Comparison of ENCODE assay signal across 19 cellular contexts in the genomic region with DNA sequence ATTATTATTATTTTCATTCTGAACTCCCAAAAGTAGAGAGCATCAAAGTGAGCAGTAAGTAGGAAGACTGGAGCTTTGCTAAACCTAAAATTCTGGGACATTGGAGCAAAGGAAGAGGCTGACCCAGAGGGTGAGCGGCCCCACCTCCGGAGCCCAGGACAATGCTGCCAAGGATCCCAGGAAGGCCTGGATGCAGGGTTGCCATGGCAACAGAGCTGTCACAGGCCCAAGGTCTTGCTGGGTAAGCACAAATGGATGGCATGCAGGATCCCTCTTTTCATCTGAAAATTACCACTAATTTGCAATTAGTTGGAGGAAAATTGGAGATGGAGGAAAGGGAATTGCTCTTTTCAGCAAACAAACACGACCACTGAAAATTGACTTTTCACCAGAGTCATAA.
DNase-seq lines count a peak whose midpoint lies in the region; ATAC-seq and TF ChIP-seq lines count a peak whose summit lies in the region.
"Had no signal": no experiment of that assay in that cellular context is flagged by ENCODE, and none has a peak within 500 bp of the region (broad histone marks: within the 10 kb centered on the region; RNA-seq: fewer than 3 reads in every experiment).

No MANE protein-coding gene starts in this region.

- no peak for TF ChIP-seq CTCF in H9 (conservative IDR thresholded peaks at IDR 0.05)

- H2AFZ ChIP-seq in H9 (ENCODE audit: low read length) = no peak overlapping the region

- DNase-seq in H9 = peak; percentile 39
- DNase-seq in ecto neural progenitor cell (ENCODE audit: low spot score) = peak; percentile 80
- DNase-seq in midbrain (lab: John Stamatoyannopoulos, UW) = peak; percentile 2
- DNase-seq in stimulated activated CD4-positive, alpha-beta T cell treated with anti-CD3 and anti-CD28 coated beads, Interleukin-4, amount 100 ng/mL, for 24 hours = no peak
- DNase-seq: activated B cell treated with CpG ODN at 0.5 μM for 24 hours; activated CD4-positive, alpha-beta T cell treated with anti-CD3 and anti-CD28 coated beads, Interleukin-2, amount 50 U/mL, for 4 hours; KG1; mammary epithelial cell; NCI-H1436 treated with DMSO at 0.1 percent for 48 hours; NCI-H526; T1000 had no signal

- H3K36me3 Mint-ChIP-seq in H9 (ENCODE audit: insufficient read depth in 1 of 3, low read depth in 3 of 3) = no peaks in the 10 kb centered on the region
- H3K36me3 Mint-ChIP-seq: activated naive CD4-positive, alpha-beta T cell treated with anti-CD3 and anti-CD28 coated beads, Interleukin-2, amount 50 U/mL, for 24 hours; stimulated activated effector memory CD8-positive, alpha-beta T cell treated with anti-CD3 and anti-CD28 coated beads, Interleukin-12 subunit alpha, Interleukin-12 subunit beta, amount 100 ng/mL, for 72 hours had no signal

- peaks cover 12 to 16% of the 10 kb centered on the region in 2 experiments for H3K4me1 Mint-ChIP-seq in H9
- H3K4me1 Mint-ChIP-seq: activated B cell treated with CpG ODN at 0.5 μM for 24 hours; activated naive CD4-positive, alpha-beta T cell treated with anti-CD3 and anti-CD28 coated beads, Interleukin-2, amount 50 U/mL, for 24 hours; activated T-helper 17 cell treated with anti-CD3 and anti-CD28 coated beads, Interleukin-2, amount 50 U/mL, for 72 hours; stimulated activated effector memory CD8-positive, alpha-beta T cell treated with anti-CD3 and anti-CD28 coated beads, Interleukin-12 subunit alpha, Interleukin-12 subunit beta, amount 100 ng/mL, for 72 hours had no signal

- no peak overlapping the region for H4K8ac ChIP-seq in H9 (replicated peaks; ENCODE audit: insufficient read length, low read depth, low read length)

- H2BK15ac ChIP-seq in H9 (ENCODE audit: low read depth, low read length) = no peak overlapping the region

- ATAC-seq in HG03280 (IDR thresholded peaks at IDR 0.05; ENCODE audit: unreplicated experiment) (no peak), GM18520 (IDR thresholded peaks at IDR 0.05; ENCODE audit: unreplicated experiment) (no peak)
- ATAC-seq: activated T-helper 17 cell treated with anti-CD3 and anti-CD28 coated beads, Interleukin-2, amount 50 U/mL, for 72 hours; stimulated activated effector memory CD8-positive, alpha-beta T cell treated with anti-CD3 and anti-CD28 coated beads, Interleukin-12 subunit alpha, Interleukin-12 subunit beta, amount 100 ng/mL, for 72 hours had no signal

- no peak overlapping the region for H3K4me3 Mint-ChIP-seq in H9
- H3K4me3 Mint-ChIP-seq: activated B cell treated with CpG ODN at 0.5 μM for 24 hours; activated naive CD4-positive, alpha-beta T cell treated with anti-CD3 and anti-CD28 coated beads, Interleukin-2, amount 50 U/mL, for 24 hours; activated T-helper 17 cell treated with anti-CD3 and anti-CD28 coated beads, Interleukin-2, amount 50 U/mL, for 72 hours; HFFc6; stimulated activated effector memory CD8-positive, alpha-beta T cell treated with anti-CD3 and anti-CD28 coated beads, Interleukin-12 subunit alpha, Interleukin-12 subunit beta, amount 100 ng/mL, for 72 hours had no signal

- H3K27me3 Mint-ChIP-seq in H9 (ENCODE audit: low read depth) = peaks cover 3% of the 10 kb centered on the region; the same call in 1 of the 2 replicates
- H3K27me3 Mint-ChIP-seq: activated B cell treated with CpG ODN at 0.5 μM for 24 hours; activated naive CD4-positive, alpha-beta T cell treated with anti-CD3 and anti-CD28 coated beads, Interleukin-2, amount 50 U/mL, for 24 hours; activated T-helper 17 cell treated with anti-CD3 and anti-CD28 coated beads, Interleukin-2, amount 50 U/mL, for 72 hours had no signal

- no peaks in the 10 kb centered on the region for H3K36me3 ChIP-seq in BLaER1
- H3K36me3 ChIP-seq: cardiac muscle cell had no signal

- no peak overlapping the region for H3K27ac Mint-ChIP-seq in H9
- H3K27ac Mint-ChIP-seq: activated B cell treated with CpG ODN at 0.5 μM for 24 hours; activated naive CD4-positive, alpha-beta T cell treated with anti-CD3 and anti-CD28 coated beads, Interleukin-2, amount 50 U/mL, for 24 hours; activated T-helper 17 cell treated with anti-CD3 and anti-CD28 coated beads, Interleukin-2, amount 50 U/mL, for 72 hours; HFFc6; stimulated activated effector memory CD8-positive, alpha-beta T cell treated with anti-CD3 and anti-CD28 coated beads, Interleukin-12 subunit alpha, Interleukin-12 subunit beta, amount 100 ng/mL, for 72 hours had no signal

- no peak overlapping the region for H3K14ac ChIP-seq in H9 (ENCODE audit: insufficient read depth, low read length)

- H3K23me2 ChIP-seq in H9 (ENCODE audit: insufficient read length, low read depth, low read length, poor library complexity, severe bottlenecking) = no peaks in the 10 kb centered on the region

- no peak overlapping the region for H4K5ac ChIP-seq in H9 (ENCODE audit: insufficient read length, low read depth, low read length)

- H3K4me3 ChIP-seq in BLaER1 = no peak overlapping the region
- H3K4me3 ChIP-seq: cardiac muscle cell had no signal

- H4K91ac ChIP-seq in H9 (ENCODE audit: insufficient read length, low read depth, low read length) = no peak overlapping the region

- H3K27ac ChIP-seq in BLaER1 = no peak overlapping the region
- H3K27ac ChIP-seq in H9 (ENCODE audit: insufficient read length, low read depth, low read length) = no peak overlapping the region
- H3K27ac ChIP-seq: cardiac muscle cell had no signal

- H3K79me1 ChIP-seq in H9 (ENCODE audit: insufficient read depth, low read depth, low read length, poor library complexity, severe bottlenecking) = no peaks in the 10 kb centered on the region

- H2BK120ac ChIP-seq in H9 (ENCODE audit: low read depth, low read length, poor library complexity, severe bottlenecking) = no peak overlapping the region

- H4K20me1 ChIP-seq in BLaER1 = no peaks in the 10 kb centered on the region
- no peaks in the 10 kb centered on the region for H4K20me1 ChIP-seq in H9 (ENCODE audit: control insufficient read depth, insufficient read depth, insufficient read length)

- no peak overlapping the region for H3K9ac ChIP-seq in BLaER1
- H3K9ac ChIP-seq in H9 (ENCODE audit: extremely low read depth, insufficient read length, low read length) = no peak overlapping the region

- H3K27me3 ChIP-seq in BLaER1 = no peaks in the 10 kb centered on the region
- H3K27me3 ChIP-seq in H9 (ENCODE audit: insufficient read depth, low read length) = no peaks in the 10 kb centered on the region
- H3K27me3 ChIP-seq: cardiac muscle cell had no signal

- no peak overlapping the region for H2BK20ac ChIP-seq in H9 (ENCODE audit: low read depth, low read length, poor library complexity, severe bottlenecking)

- H2BK5ac ChIP-seq in H9 (ENCODE audit: insufficient read length, low read length) = no peak overlapping the region

- H3K4me2 ChIP-seq in BLaER1 (peak overlapping the region; percentile 41), H9 (ENCODE audit: insufficient read depth, insufficient read length, low read length) (no peak overlapping the region)

- peaks cover 0 to 4% of the 10 kb centered on the region in 2 experiments; a peak in 2 of 5 replicates for H3K9me3 Mint-ChIP-seq in H9
- H3K9me3 Mint-ChIP-seq: activated naive CD4-positive, alpha-beta T cell treated with anti-CD3 and anti-CD28 coated beads, Interleukin-2, amount 50 U/mL, for 24 hours; activated T-helper 17 cell treated with anti-CD3 and anti-CD28 coated beads, Interleukin-2, amount 50 U/mL, for 72 hours; HFFc6 had no signal

- H3K56ac ChIP-seq in H9 (ENCODE audit: insufficient read length, low read depth, low read length) = no peak overlapping the region

- H3K4me1 ChIP-seq in BLaER1 (peaks cover 20% of the 10 kb centered on the region), H9 (ENCODE audit: insufficient read depth, low read length) (no peaks in the 10 kb centered on the region)

- H3K9me3 ChIP-seq in BLaER1 = no peaks in the 10 kb centered on the region
- H3K9me3 ChIP-seq in H9 (ENCODE audit: control insufficient read depth, low read depth, low read length) = no peaks in the 10 kb centered on the region

- WGBS in H9 (ENCODE audit: extremely low coverage, insufficient read length, low lambda C conversion rate) = no CpG with 5 or more reads among the region's 3 CpGs

- no peaks in the 10 kb centered on the region for H3K79me2 ChIP-seq in H9 (ENCODE audit: insufficient read depth, low read length)

- no peak overlapping the region for H3T11ph ChIP-seq in H9 (ENCODE audit: low read length)

- no peak overlapping the region for H3K23ac ChIP-seq in H9 (ENCODE audit: insufficient read length, low read depth, low read length)

- no peak overlapping the region for H3K4ac ChIP-seq in H9 (ENCODE audit: low read depth, low read length)

- H2AK5ac ChIP-seq in H9 (ENCODE audit: insufficient read length, low read length) = no peak overlapping the region

- H3K18ac ChIP-seq in H9 (ENCODE audit: insufficient read length, low read depth, low read length) = no peak overlapping the region

- no peak overlapping the region for H2BK12ac ChIP-seq in H9 (ENCODE audit: insufficient read length, low read depth, low read length)
